ENCODE assay signal across 9 cellular contexts in the genomic region with DNA sequence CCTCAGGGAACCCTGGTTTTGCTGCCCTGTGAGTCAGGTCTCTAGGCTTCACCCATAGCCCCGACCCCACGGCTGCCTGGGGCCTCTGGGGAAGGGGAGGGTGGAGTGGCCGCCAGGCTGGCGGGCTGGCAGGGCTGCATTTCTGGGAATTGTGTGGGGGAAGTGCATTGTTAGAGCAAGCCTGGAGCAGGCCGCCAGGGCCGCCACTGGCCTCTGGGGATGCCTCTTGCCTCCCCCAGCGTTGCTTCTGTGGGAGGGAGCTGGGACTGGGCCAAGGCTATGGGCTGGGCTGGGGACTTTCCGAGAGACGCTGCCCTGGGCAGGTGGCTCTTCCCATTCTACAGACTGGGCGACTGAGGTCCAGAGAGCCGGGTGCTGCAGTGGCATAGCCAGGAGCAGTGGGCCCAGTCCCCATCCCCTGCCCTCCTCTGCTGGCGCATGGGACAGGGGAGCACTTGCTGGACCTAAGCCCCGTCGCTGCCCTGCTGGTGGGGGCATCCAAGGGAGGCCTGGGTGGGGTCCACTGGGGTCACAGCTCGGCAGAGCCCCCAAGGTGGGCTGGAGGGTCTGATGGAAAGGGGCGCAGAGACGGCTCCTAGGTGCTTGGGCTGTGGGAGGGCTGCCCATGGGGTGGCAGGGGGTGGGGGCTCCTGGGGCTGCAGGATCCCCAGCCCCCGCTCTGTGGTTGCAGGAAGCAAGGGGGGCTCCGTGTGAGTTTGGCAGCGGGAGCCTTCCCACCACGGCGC. TPM values are rescaled to one million over a fixed set of nuclear protein-coding genes. Genes with fewer than 3 reads are reported as not detected.
DNase-seq lines count a peak whose midpoint lies in the region; ATAC-seq and TF ChIP-seq lines count a peak whose summit lies in the region.
"Had no signal": no experiment of that assay in that cellular context is flagged by ENCODE, and none has a peak within 500 bp of the region (broad histone marks: within the 10 kb centered on the region; RNA-seq: fewer than 3 reads in every experiment).

No MANE protein-coding gene starts in this region.

- intact Hi-C loops in uterus (cut with DNase I; ENCODE audit: low total_unique reads): no loop called here
- intact Hi-C loops in posterior cingulate gyrus (cut with DNase I): no loop called here

- H3K36me3 ChIP-seq in uterus: no peaks in the 10 kb centered on the region

- no peak for TF ChIP-seq POLR2A in uterus (IDR thresholded peaks at IDR 0.05)

- H3K4me3 ChIP-seq in uterus: no peak overlapping the region
- H3K4me3 ChIP-seq: PC-9 had no signal

- no peak for ATAC-seq in GM18511 (IDR thresholded peaks at IDR 0.05; ENCODE audit: unreplicated experiment)
- ATAC-seq: HCT116 had no signal

- TF ChIP-seq CTCF in uterus (IDR thresholded peaks at IDR 0.05): no peak

- peak overlapping the region; percentile 55 for H3K27ac ChIP-seq in uterus
- H3K27ac ChIP-seq: PC-9 had no signal

- H3K27me3 ChIP-seq in uterus: no peaks in the 10 kb centered on the region

- H3K9me3 ChIP-seq in uterus: no peaks in the 10 kb centered on the region

- DNase-seq in NCI-H2196 (lab: John Stamatoyannopoulos, UW; ENCODE audit: unreplicated experiment) (peak; percentile 28), NCI-H2196 treated with DMSO at 0.1 percent for 48 hours (lab: John Stamatoyannopoulos, UW; ENCODE audit: unreplicated experiment) (no peak), hepatic stellate cell (ENCODE audit: low spot score) (peak; percentile 78), uterus (peak in 1 of 2 donors; percentile 66), posterior cingulate gyrus (no peak)
- DNase-seq: activated CD4-positive, alpha-beta memory T cell treated with anti-CD3 and anti-CD28 coated beads, Interleukin-2, amount 10 ng/mL, durations not matched to agents 7 days and 5 days had no signal

- H3K4me1 ChIP-seq in uterus: peaks cover 0 to 9% of the 10 kb centered on the region in 2 donors

RNA-seq across cellular contexts. Expression of a gene that starts 6.6 kb away (rescaled TPM):
- 100 to 1,000 TPM in 1 of 4 donors, 10 to 100 TPM in 2, 1 to 10 TPM in 1; 6.7 to 116 (median 19.1) TPM for total RNA-seq in uterus
- total RNA-seq: PC-9 had no signal

RNA-seq across cellular contexts. Expression of a gene that starts 6.9 kb away (rescaled TPM):
- 10 to 100 TPM; 21.5 to 75.4 (median 27.2) TPM for total RNA-seq in uterus

RNA-seq across cellular contexts. Expression of a gene that starts 20.1 kb away (rescaled TPM):
- total RNA-seq in uterus: 1 to 10 TPM in 2 of 4 donors, under 1 TPM in 1, not detected in 1; 0.26 to 2.9 (median 1.9) TPM

RNA-seq across cellular contexts. Expression of a gene that starts 23.3 kb away (rescaled TPM):
- 10 to 100 TPM in 1 of 4 donors, 1 to 10 TPM in 3; 4.6 to 38.8 (median 6.7) TPM for total RNA-seq in uterus

RNA-seq across cellular contexts. Expression of a gene that starts 23.8 kb away (rescaled TPM):
- total RNA-seq in uterus: 1 to 10 TPM in 1 of 4 donors, under 1 TPM in 2, not detected in 1; 0.51 to 1.9 (median 0.64) TPM

Comparison
In these comparisons a context has a peak if more than half of its experiments do, and no peak if none do; other contexts are left out.
1. DNase-seq: peak in NCI-H2196 (single experiment) and hepatic stellate cell (single experiment); none in NCI-H2196 treated with DMSO at 0.1 percent for 48 hours (single experiment) and posterior cingulate gyrus (0 of 10).